ENCODE assay signal across 1 cellular context in genomic region chr12:95723693-95724384, GRCh38.
A peak's percentile ranks its signal among the peaks of the same experiment; 100 is the strongest.
TF ChIP-seq lines count a peak whose summit lies in the region.

No MANE protein-coding gene starts in this region.

TF ChIP-seq in GM12878, 131 proteins besides CTCF, POLR2A, EP300 and RAD21 (continued from another document):
- TF ChIP-seq PKNOX1 (IDR thresholded peaks at IDR 0.05) (peak; percentile 41; the same call in 1 of the 2 replicates), SMAD5 (IDR thresholded peaks at IDR 0.05; ENCODE audit: low read depth) (no peak), MYC (IDR thresholded peaks at IDR 0.05; ENCODE audit: insufficient read depth, insufficient read length, insufficient replicate concordance, low read length, severe bottlenecking) (no peak), MTA2 (IDR thresholded peaks at IDR 0.05; ENCODE audit: low read depth) (no peak), BCLAF1 (IDR thresholded peaks at IDR 0.05) (no peak)
